Comparison of ENCODE assay signal across 18 cellular contexts in the genomic region with DNA sequence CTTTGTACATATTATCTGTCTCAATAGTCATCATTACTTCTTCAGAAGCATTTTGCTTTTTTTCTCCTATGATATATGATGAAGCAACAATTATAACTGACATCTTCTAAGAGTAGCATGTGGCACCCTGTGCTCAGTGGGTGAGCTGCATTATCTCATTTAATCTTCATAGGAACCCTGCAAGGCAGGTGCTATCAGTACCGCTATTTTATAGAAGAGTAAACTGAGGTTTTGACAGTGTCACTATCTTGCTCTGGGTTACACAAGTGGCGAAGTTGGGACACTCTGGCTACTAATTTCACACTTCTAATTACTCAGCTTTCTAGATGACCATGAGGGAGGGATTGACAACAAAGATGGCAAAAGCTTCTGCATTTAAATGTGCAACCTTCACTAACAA.
"Had no signal": no experiment of that assay in that cellular context is flagged by ENCODE, and none has a peak within 500 bp of the region (broad histone marks: within the 10 kb centered on the region; RNA-seq: fewer than 3 reads in every experiment).

No MANE protein-coding gene starts in this region.

- FAIRE-seq: islet of Langerhans, small intestine, TTC549 had no signal

- DNase-seq: activated CD4-positive, alpha-beta memory T cell treated with anti-CD3 and anti-CD28 coated beads, Interleukin-2, amount 10 ng/mL, durations not matched to agents 7 days and 5 days; activated CD4-positive, alpha-beta T cell treated with anti-CD3 and anti-CD28 coated beads for 4 hours; activated CD8-positive, alpha-beta memory T cell treated with anti-CD3 and anti-CD28 coated beads, Interleukin-2, amount 10 ng/mL, durations not matched to agents 7 days and 5 days; activated naive CD4-positive, alpha-beta T cell treated with Interleukin-2 at 50 U/mL for 16 hours; body of pancreas; dorsolateral prefrontal cortex; hippocampal formation; left cardiac atrium; naive thymus-derived CD8-positive, alpha-beta T cell; right lobe of liver; small intestine; stimulated activated CD4-positive, alpha-beta T cell treated with anti-CD3 and anti-CD28 coated beads, Interleukin-4, amount 100 ng/mL, for 24 hours; upper lobe of right lung had no signal

- ATAC-seq: activated CD8-positive, alpha-beta memory T cell treated with anti-CD3 and anti-CD28 coated beads, Interleukin-2, amount 10 ng/mL, durations not matched to agents 7 days and 5 days; body of pancreas; left cardiac atrium; naive thymus-derived CD8-positive, alpha-beta T cell; right lobe of liver; stimulated activated effector memory CD8-positive, alpha-beta T cell treated with anti-CD3 and anti-CD28 coated beads, Interleukin-12 subunit alpha, Interleukin-12 subunit beta, amount 100 ng/mL, for 72 hours; upper lobe of right lung had no signal

- H3K9me3 ChIP-seq: body of pancreas, neutrophil, right lobe of liver, upper lobe of right lung had no signal

- H3K79me2 ChIP-seq: parathyroid adenoma had no signal

- H2AFZ ChIP-seq: parathyroid adenoma had no signal

- H3K9ac ChIP-seq: parathyroid adenoma had no signal

- H3K4me1 ChIP-seq: body of pancreas, parathyroid adenoma, right lobe of liver had no signal

- H3K4me3 ChIP-seq: body of pancreas, dorsolateral prefrontal cortex, right lobe of liver, upper lobe of right lung had no signal

- H3K27ac ChIP-seq: body of pancreas, neutrophil, parathyroid adenoma, right lobe of liver, upper lobe of right lung had no signal

- H3K27me3 ChIP-seq: body of pancreas, dorsolateral prefrontal cortex, neutrophil, right lobe of liver, upper lobe of right lung had no signal

- H3K36me3 ChIP-seq: neutrophil, right lobe of liver, upper lobe of right lung had no signal
